ENCODE assay signal across 8 cellular contexts in genomic region chr15:73752817-73753214, GRCh38. TPM values are rescaled to one million over a fixed set of nuclear protein-coding genes. Genes with fewer than 3 reads are reported as not detected.
DNase-seq lines count a peak whose midpoint lies in the region; ATAC-seq, FAIRE-seq and TF ChIP-seq lines count a peak whose summit lies in the region.
"Had no signal": no experiment of that assay in that cellular context is flagged by ENCODE, and none has a peak within 500 bp of the region (broad histone marks: within the 10 kb centered on the region; RNA-seq: fewer than 3 reads in every experiment).

No MANE protein-coding gene starts in this region.

- no peak overlapping the region for H3K9ac ChIP-seq in HUES48 (ENCODE audit: low read depth, low read length)
- H3K9ac ChIP-seq in mammary epithelial cell (ENCODE audit: insufficient read depth, low read length), result no peak overlapping the region
- peak overlapping the region in 1 of 5 donors; percentile 10 for H3K9ac ChIP-seq in subcutaneous abdominal adipose tissue (ENCODE audit: low read length in 5 of 5)

- CTCF ChIA-PET in mammary epithelial cell (lab: Charles Lee; ENCODE audit: low non-redundant PET), result no interaction called here

- H3K9me3 ChIP-seq in HUES48 (ENCODE audit: control insufficient read depth, insufficient read depth, low read length) (no peaks in the 10 kb centered on the region), mammary epithelial cell (replicated peaks; ENCODE audit: insufficient read depth, low read length) (no peaks in the 10 kb centered on the region), subcutaneous abdominal adipose tissue (ENCODE audit: control insufficient read depth in 5 of 5, low read length in 5 of 5) (no peaks in the 10 kb centered on the region)

- H3K4me1 ChIP-seq in HUES48 (ENCODE audit: control insufficient read depth, insufficient read depth, low read length), result peaks cover 17% of the 10 kb centered on the region
- H3K4me1 ChIP-seq in mammary epithelial cell (ENCODE audit: insufficient read depth, low read length), result peaks cover 7% of the 10 kb centered on the region
- peaks cover 0 to 18% (median 16%) of the 10 kb centered on the region in 5 donors for H3K4me1 ChIP-seq in subcutaneous abdominal adipose tissue (ENCODE audit: control insufficient read depth in 5 of 5, insufficient read depth in 5 of 5, low read length in 5 of 5)

- FAIRE-seq in GM12892 (lab: Jason Lieb, UNC), result no peak

- TF ChIP-seq CTCF in mammary epithelial cell (conservative IDR thresholded peaks at IDR 0.05 in 1 of 2, IDR thresholded peaks at IDR 0.05 in 1 of 2; ENCODE audit: extremely low read depth in 1 of 2, insufficient read depth in 1 of 2, low read depth in 1 of 2, low read length in 2 of 2), result no peak

- no peaks in the 10 kb centered on the region for H3K79me2 ChIP-seq in mammary epithelial cell (ENCODE audit: insufficient read depth, low read length)

- H3K4me2 ChIP-seq in mammary epithelial cell (ENCODE audit: insufficient read depth, low read depth, low read length), result peak overlapping the region; percentile 80

- 5% methylated on average over 15 of the region's 58 CpGs for WGBS in mammary epithelial cell (ENCODE audit: low coverage, missing lambda C conversion rate)

- H3K4me3 ChIP-seq in HUES48 (ENCODE audit: low read depth, low read length) (peak overlapping the region; percentile 72), mammary epithelial cell (replicated peaks in 1 of 3; ENCODE audit: insufficient read depth in 1 of 3, low read depth in 2 of 3, low read length in 3 of 3) (peak overlapping the region in 2 of 3 experiments; percentile 32), subcutaneous abdominal adipose tissue (ENCODE audit: low read depth in 1 of 5, low read length in 5 of 5) (peak overlapping the region in 4 of 5 donors; percentile 55 to 66 (median 61))

- in situ Hi-C loops in mammary epithelial cell (cut with MboI; ENCODE audit: low sequenced_read_pairs in 2 of 2), result no loop called here

- intact Hi-C loops in mammary epithelial cell (cut with micrococcal nuclease), result no loop called here

- no peak overlapping the region for H2AFZ ChIP-seq in mammary epithelial cell (ENCODE audit: low read depth, low read length)

- H3K36me3 ChIP-seq in HUES48 (ENCODE audit: control insufficient read depth, insufficient read depth, low read length) (no peaks in the 10 kb centered on the region), mammary epithelial cell (ENCODE audit: insufficient read depth, low read length) (no peaks in the 10 kb centered on the region), subcutaneous abdominal adipose tissue (ENCODE audit: control insufficient read depth in 5 of 5, insufficient read depth in 5 of 5, low read length in 5 of 5) (no peaks in the 10 kb centered on the region)

- no peak for TF ChIP-seq POLR2A in GM12892 (IDR thresholded peaks at IDR 0.05; ENCODE audit: low read depth, low read length)

- H3K27me3 ChIP-seq in HUES48 (ENCODE audit: control insufficient read depth, insufficient read depth, low read length) (peaks cover 29% of the 10 kb centered on the region), mammary epithelial cell (ENCODE audit: insufficient read depth, low read length) (peaks cover 27% of the 10 kb centered on the region), subcutaneous abdominal adipose tissue (ENCODE audit: control insufficient read depth in 5 of 5, insufficient read depth in 4 of 5, low read length in 5 of 5) (peaks cover 6 to 30% (median 14%) of the 10 kb centered on the region in 5 donors)

- BruUV-seq in mammary epithelial cell (replicated peaks; lab: Mats Ljungman, UMichigan), result no TSS peak

- H3K27ac ChIP-seq in HUES48 (ENCODE audit: low read depth, low read length) (no peak overlapping the region), mammary epithelial cell (ENCODE audit: insufficient read depth, low read depth, low read length) (no peak overlapping the region), subcutaneous abdominal adipose tissue (ENCODE audit: low read depth, low read length) (no peak overlapping the region)

- no peak for ATAC-seq in GM19324 (IDR thresholded peaks at IDR 0.05; ENCODE audit: low FRiP score, unreplicated experiment)
- ATAC-seq: naive thymus-derived CD8-positive, alpha-beta T cell had no signal

- dilution Hi-C loops in mammary epithelial cell (cut with HindIII; ENCODE audit: low sequenced_read_pairs), result no loop called here

- H4K20me1 ChIP-seq in mammary epithelial cell (ENCODE audit: insufficient read depth, low read length), result no peaks in the 10 kb centered on the region

- DNase-seq in mammary epithelial cell, result no peak
- DNase-seq in iris pigment epithelial cell (ENCODE audit: low read depth), result peak; percentile 8
- DNase-seq in inferior parietal cortex (ENCODE audit: extremely low spot score), result no peak
- no peak for DNase-seq in GM12892 (ENCODE audit: insufficient read length)

RNA-seq across cellular contexts. Expression of gene INSYN1, which starts 0.3 kb away (rescaled TPM):
- 1 to 10 TPM in 1 of 2 donors, under 1 TPM in 1; 0.33 to 1.3 TPM for total RNA-seq in mammary epithelial cell
- 0.03 TPM for polyA plus RNA-seq in mammary epithelial cell
- not detected for polyA minus RNA-seq in mammary epithelial cell
- polyA plus RNA-seq in GM12892 (2012; ENCODE audit: missing spikeins), result not detected
- total RNA-seq: naive thymus-derived CD8-positive, alpha-beta T cell had no signal
- polyA plus RNA-seq: naive thymus-derived CD8-positive, alpha-beta T cell had no signal
